In genomic region chr10:89695307-89695706, GRCh38 we compare ENCODE assay signal across 1 cellular context.
TF ChIP-seq lines count a peak whose summit lies in the region.

No MANE protein-coding gene starts in this region.

TF ChIP-seq in WTC11, 78 proteins besides CTCF, POLR2A, EP300 and RAD21 (continued from another document):
- no peak for TF ChIP-seq AR (CRISPR knock-in tag; IDR thresholded peaks at IDR 0.05)
TF ChIP-seq in WTC11: peak in this region for 0.
